Comparison of ENCODE assay signal across 1 cellular context in the genomic region with DNA sequence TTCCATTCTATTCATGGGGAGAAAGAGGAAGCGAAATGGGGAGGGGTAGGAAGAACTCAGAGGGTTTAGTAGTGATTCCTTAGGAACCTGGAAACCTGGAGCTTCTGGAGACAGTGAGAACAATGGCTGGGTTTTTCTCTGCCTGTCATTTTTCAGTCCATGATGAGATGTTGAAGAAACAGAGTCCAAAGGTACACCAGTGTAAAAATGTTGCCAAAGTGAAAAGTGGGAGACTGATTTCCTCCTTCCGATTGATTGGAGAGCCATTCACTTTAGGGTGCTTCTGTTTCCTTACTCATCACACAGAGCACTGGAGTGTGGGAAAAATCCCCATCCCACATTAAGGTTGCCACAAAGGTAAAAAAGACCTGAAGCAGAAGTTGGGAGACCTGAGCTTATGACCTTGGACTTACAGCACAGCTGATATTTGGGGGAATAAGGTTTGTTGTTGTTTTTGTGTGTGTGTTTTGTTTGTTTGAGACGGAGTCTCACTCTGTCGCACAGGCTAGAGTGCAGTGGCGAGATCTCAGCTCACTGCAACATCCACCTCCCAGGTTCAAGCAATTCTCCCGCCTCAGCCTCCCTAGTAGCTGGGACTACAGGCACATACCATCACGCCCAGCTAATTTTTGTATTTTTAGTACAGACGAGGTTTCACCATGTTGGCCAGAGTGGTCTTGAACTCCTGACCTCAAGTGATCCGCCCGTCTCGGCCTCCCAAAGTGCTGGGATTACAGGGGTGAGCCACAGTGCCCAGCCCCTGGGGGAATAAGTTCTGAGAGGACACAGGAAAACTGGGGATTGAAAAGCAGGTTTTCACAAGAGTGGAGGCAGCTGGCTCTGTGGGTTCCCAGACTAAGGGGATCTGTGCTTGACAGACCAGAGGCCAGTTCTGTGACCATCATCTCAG.
TF ChIP-seq lines count a peak whose summit lies in the region.

No MANE protein-coding gene starts in this region.

TF ChIP-seq in HepG2, 621 proteins besides CTCF, POLR2A, EP300 and RAD21 (continues in another document):
- TF ChIP-seq ZNF652 (CRISPR knock-in tag; IDR thresholded peaks at IDR 0.05; ENCODE audit: borderline replicate concordance, low read depth) (no peak; the same call in 1 of the 2 replicates), PHF20 (CRISPR knock-in tag; IDR thresholded peaks at IDR 0.05) (no peak), PITX1 (CRISPR knock-in tag; IDR thresholded peaks at IDR 0.05) (0 out of 2 replicates have a peak, but pooled peaks have one; percentile 8), KLF11 (CRISPR knock-in tag; IDR thresholded peaks at IDR 0.05) (no peak), KLF16 (CRISPR knock-in tag; IDR thresholded peaks at IDR 0.05) (peak in 1 of 2 experiments; percentile 5; a peak in 1 of 4 replicates), GATAD2A (CRISPR knock-in tag; IDR thresholded peaks at IDR 0.05) (peak; percentile 60; the same call in 1 of the 2 replicates), ZNF205 (CRISPR knock-in tag; IDR thresholded peaks at IDR 0.05) (0 out of 2 replicates have a peak, but pooled peaks have one; percentile 39), ZNF17 (CRISPR knock-in tag; IDR thresholded peaks at IDR 0.05) (no peak), JUND (CRISPR knock-in tag; IDR thresholded peaks at IDR 0.05) (no peak), ZBTB20 (CRISPR knock-in tag; IDR thresholded peaks at IDR 0.05; ENCODE audit: borderline replicate concordance, low read depth) (peak; percentile 60; the same call in 1 of the 2 replicates), ZNF333 (CRISPR knock-in tag; IDR thresholded peaks at IDR 0.05; ENCODE audit: borderline replicate concordance) (no peak), ZNF619 (CRISPR knock-in tag; IDR thresholded peaks at IDR 0.05) (0 out of 2 replicates have a peak, but pooled peaks have one; percentile 14), U2AF1 (optimal IDR thresholded peaks at IDR 0.05; ENCODE audit: low read depth, low read length) (no peak), ELF3 (CRISPR knock-in tag; IDR thresholded peaks at IDR 0.05) (peak; percentile 70)
- TF ChIP-seq, protein P1, sequence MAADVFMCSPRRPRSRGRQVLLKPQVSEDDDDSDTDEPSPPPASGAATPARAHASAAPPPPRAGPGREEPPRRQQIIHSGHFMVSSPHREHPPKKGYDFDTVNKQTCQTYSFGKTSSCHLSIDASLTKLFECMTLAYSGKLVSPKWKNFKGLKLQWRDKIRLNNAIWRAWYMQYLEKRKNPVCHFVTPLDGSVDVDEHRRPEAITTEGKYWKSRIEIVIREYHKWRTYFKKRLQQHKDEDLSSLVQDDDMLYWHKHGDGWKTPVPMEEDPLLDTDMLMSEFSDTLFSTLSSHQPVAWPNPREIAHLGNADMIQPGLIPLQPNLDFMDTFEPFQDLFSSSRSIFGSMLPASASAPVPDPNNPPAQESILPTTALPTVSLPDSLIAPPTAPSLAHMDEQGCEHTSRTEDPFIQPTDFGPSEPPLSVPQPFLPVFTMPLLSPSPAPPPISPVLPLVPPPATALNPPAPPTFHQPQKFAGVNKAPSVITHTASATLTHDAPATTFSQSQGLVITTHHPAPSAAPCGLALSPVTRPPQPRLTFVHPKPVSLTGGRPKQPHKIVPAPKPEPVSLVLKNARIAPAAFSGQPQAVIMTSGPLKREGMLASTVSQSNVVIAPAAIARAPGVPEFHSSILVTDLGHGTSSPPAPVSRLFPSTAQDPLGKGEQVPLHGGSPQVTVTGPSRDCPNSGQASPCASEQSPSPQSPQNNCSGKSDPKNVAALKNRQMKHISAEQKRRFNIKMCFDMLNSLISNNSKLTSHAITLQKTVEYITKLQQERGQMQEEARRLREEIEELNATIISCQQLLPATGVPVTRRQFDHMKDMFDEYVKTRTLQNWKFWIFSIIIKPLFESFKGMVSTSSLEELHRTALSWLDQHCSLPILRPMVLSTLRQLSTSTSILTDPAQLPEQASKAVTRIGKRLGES (CRISPR knock-in tag; IDR thresholded peaks at IDR 0.05; ENCODE audit: borderline replicate concordance): no peak
- TF ChIP-seq, protein P2, sequence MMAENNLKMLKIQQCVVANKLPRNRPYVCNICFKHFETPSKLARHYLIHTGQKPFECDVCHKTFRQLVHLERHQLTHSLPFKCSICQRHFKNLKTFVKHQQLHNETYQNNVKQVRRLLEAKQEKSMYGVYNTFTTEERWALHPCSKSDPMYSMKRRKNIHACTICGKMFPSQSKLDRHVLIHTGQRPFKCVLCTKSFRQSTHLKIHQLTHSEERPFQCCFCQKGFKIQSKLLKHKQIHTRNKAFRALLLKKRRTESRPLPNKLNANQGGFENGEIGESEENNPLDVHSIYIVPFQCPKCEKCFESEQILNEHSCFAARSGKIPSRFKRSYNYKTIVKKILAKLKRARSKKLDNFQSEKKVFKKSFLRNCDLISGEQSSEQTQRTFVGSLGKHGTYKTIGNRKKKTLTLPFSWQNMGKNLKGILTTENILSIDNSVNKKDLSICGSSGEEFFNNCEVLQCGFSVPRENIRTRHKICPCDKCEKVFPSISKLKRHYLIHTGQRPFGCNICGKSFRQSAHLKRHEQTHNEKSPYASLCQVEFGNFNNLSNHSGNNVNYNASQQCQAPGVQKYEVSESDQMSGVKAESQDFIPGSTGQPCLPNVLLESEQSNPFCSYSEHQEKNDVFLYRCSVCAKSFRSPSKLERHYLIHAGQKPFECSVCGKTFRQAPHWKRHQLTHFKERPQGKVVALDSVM (CRISPR knock-in tag; IDR thresholded peaks at IDR 0.05): peak; percentile 51; the same call in 1 of the 2 replicates
- TF ChIP-seq, protein P3, sequence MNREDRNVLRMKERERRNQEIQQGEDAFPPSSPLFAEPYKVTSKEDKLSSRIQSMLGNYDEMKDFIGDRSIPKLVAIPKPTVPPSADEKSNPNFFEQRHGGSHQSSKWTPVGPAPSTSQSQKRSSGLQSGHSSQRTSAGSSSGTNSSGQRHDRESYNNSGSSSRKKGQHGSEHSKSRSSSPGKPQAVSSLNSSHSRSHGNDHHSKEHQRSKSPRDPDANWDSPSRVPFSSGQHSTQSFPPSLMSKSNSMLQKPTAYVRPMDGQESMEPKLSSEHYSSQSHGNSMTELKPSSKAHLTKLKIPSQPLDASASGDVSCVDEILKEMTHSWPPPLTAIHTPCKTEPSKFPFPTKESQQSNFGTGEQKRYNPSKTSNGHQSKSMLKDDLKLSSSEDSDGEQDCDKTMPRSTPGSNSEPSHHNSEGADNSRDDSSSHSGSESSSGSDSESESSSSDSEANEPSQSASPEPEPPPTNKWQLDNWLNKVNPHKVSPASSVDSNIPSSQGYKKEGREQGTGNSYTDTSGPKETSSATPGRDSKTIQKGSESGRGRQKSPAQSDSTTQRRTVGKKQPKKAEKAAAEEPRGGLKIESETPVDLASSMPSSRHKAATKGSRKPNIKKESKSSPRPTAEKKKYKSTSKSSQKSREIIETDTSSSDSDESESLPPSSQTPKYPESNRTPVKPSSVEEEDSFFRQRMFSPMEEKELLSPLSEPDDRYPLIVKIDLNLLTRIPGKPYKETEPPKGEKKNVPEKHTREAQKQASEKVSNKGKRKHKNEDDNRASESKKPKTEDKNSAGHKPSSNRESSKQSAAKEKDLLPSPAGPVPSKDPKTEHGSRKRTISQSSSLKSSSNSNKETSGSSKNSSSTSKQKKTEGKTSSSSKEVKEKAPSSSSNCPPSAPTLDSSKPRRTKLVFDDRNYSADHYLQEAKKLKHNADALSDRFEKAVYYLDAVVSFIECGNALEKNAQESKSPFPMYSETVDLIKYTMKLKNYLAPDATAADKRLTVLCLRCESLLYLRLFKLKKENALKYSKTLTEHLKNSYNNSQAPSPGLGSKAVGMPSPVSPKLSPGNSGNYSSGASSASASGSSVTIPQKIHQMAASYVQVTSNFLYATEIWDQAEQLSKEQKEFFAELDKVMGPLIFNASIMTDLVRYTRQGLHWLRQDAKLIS (CRISPR knock-in tag; IDR thresholded peaks at IDR 0.05): no peak
- TF ChIP-seq, protein P4, sequence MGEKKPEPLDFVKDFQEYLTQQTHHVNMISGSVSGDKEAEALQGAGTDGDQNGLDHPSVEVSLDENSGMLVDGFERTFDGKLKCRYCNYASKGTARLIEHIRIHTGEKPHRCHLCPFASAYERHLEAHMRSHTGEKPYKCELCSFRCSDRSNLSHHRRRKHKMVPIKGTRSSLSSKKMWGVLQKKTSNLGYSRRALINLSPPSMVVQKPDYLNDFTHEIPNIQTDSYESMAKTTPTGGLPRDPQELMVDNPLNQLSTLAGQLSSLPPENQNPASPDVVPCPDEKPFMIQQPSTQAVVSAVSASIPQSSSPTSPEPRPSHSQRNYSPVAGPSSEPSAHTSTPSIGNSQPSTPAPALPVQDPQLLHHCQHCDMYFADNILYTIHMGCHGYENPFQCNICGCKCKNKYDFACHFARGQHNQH (CRISPR knock-in tag; IDR thresholded peaks at IDR 0.05): 0 out of 2 replicates have a peak, but pooled peaks have one; percentile 24
- TF ChIP-seq, protein P5, sequence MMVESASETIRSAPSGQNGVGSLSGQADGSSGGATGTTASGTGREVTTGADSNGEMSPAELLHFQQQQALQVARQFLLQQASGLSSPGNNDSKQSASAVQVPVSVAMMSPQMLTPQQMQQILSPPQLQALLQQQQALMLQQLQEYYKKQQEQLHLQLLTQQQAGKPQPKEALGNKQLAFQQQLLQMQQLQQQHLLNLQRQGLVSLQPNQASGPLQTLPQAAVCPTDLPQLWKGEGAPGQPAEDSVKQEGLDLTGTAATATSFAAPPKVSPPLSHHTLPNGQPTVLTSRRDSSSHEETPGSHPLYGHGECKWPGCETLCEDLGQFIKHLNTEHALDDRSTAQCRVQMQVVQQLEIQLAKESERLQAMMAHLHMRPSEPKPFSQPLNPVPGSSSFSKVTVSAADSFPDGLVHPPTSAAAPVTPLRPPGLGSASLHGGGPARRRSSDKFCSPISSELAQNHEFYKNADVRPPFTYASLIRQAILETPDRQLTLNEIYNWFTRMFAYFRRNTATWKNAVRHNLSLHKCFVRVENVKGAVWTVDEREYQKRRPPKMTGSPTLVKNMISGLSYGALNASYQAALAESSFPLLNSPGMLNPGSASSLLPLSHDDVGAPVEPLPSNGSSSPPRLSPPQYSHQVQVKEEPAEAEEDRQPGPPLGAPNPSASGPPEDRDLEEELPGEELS (CRISPR knock-in tag; IDR thresholded peaks at IDR 0.05): peak; percentile 75
- TF ChIP-seq, protein P6, sequence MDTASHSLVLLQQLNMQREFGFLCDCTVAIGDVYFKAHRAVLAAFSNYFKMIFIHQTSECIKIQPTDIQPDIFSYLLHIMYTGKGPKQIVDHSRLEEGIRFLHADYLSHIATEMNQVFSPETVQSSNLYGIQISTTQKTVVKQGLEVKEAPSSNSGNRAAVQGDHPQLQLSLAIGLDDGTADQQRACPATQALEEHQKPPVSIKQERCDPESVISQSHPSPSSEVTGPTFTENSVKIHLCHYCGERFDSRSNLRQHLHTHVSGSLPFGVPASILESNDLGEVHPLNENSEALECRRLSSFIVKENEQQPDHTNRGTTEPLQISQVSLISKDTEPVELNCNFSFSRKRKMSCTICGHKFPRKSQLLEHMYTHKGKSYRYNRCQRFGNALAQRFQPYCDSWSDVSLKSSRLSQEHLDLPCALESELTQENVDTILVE (CRISPR knock-in tag; IDR thresholded peaks at IDR 0.05): 0 out of 2 replicates have a peak, but pooled peaks have one; percentile 29
- TF ChIP-seq, protein P7, sequence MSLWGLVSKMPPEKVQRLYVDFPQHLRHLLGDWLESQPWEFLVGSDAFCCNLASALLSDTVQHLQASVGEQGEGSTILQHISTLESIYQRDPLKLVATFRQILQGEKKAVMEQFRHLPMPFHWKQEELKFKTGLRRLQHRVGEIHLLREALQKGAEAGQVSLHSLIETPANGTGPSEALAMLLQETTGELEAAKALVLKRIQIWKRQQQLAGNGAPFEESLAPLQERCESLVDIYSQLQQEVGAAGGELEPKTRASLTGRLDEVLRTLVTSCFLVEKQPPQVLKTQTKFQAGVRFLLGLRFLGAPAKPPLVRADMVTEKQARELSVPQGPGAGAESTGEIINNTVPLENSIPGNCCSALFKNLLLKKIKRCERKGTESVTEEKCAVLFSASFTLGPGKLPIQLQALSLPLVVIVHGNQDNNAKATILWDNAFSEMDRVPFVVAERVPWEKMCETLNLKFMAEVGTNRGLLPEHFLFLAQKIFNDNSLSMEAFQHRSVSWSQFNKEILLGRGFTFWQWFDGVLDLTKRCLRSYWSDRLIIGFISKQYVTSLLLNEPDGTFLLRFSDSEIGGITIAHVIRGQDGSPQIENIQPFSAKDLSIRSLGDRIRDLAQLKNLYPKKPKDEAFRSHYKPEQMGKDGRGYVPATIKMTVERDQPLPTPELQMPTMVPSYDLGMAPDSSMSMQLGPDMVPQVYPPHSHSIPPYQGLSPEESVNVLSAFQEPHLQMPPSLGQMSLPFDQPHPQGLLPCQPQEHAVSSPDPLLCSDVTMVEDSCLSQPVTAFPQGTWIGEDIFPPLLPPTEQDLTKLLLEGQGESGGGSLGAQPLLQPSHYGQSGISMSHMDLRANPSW (CRISPR knock-in tag; IDR thresholded peaks at IDR 0.05; ENCODE audit: borderline replicate concordance): no peak; the same call in 1 of the 2 replicates
- TF ChIP-seq, protein P8, sequence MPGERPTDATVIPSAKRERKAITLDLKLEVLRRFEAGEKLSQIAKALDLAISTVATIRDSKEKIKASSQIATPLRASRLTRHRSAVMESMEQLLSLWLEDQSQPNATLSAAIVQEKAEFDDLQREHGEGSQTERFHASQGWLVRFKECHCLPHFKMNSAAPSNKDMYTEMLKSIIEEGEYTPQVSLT (CRISPR knock-in tag; IDR thresholded peaks at IDR 0.05; ENCODE audit: borderline replicate concordance, low read depth): no peak
- TF ChIP-seq, protein P9, sequence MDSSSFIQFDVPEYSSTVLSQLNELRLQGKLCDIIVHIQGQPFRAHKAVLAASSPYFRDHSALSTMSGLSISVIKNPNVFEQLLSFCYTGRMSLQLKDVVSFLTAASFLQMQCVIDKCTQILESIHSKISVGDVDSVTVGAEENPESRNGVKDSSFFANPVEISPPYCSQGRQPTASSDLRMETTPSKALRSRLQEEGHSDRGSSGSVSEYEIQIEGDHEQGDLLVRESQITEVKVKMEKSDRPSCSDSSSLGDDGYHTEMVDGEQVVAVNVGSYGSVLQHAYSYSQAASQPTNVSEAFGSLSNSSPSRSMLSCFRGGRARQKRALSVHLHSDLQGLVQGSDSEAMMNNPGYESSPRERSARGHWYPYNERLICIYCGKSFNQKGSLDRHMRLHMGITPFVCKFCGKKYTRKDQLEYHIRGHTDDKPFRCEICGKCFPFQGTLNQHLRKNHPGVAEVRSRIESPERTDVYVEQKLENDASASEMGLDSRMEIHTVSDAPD (CRISPR knock-in tag; IDR thresholded peaks at IDR 0.05): no peak
- TF ChIP-seq, protein P10, sequence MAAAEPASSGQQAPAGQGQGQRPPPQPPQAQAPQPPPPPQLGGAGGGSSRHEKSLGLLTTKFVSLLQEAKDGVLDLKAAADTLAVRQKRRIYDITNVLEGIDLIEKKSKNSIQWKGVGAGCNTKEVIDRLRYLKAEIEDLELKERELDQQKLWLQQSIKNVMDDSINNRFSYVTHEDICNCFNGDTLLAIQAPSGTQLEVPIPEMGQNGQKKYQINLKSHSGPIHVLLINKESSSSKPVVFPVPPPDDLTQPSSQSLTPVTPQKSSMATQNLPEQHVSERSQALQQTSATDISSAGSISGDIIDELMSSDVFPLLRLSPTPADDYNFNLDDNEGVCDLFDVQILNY (CRISPR knock-in tag; conservative IDR thresholded peaks at IDR 0.05): no peak
